ENCODE assay signal across 1 cellular context in genomic region chr1:170790175-170790574, GRCh38.
TF ChIP-seq lines count a peak whose summit lies in the region.

No MANE protein-coding gene starts in this region.

TF ChIP-seq in HCT116, 20 proteins besides CTCF, POLR2A, EP300 and RAD21 (continued from another document):
- TF ChIP-seq ZBTB33 (IDR thresholded peaks at IDR 0.05; ENCODE audit: extremely low read depth, insufficient replicate concordance, low read length) = no peak
- no peak for TF ChIP-seq EZH2 (IDR thresholded peaks at IDR 0.05)
- no peak for TF ChIP-seq REST (IDR thresholded peaks at IDR 0.05; ENCODE audit: low read depth)
- TF ChIP-seq SP1 (IDR thresholded peaks at IDR 0.05; ENCODE audit: low read depth) = no peak
- TF ChIP-seq ZNF274 (IDR thresholded peaks at IDR 0.05; ENCODE audit: low read depth, low read length) = no peak
- TF ChIP-seq ZFX (IDR thresholded peaks at IDR 0.05) = no peak
- TF ChIP-seq YY1 (IDR thresholded peaks at IDR 0.05; ENCODE audit: extremely low read depth, insufficient replicate concordance, low read depth, low read length) = no peak
- no peak for TF ChIP-seq CBX3 (IDR thresholded peaks at IDR 0.05; ENCODE audit: low read depth)
- no peak for TF ChIP-seq ATF3 (IDR thresholded peaks at IDR 0.05)
- TF ChIP-seq FOSL1 (IDR thresholded peaks at IDR 0.05; ENCODE audit: low read depth) = no peak
